8 cellular contexts compared by ENCODE assay signal in the genomic region with DNA sequence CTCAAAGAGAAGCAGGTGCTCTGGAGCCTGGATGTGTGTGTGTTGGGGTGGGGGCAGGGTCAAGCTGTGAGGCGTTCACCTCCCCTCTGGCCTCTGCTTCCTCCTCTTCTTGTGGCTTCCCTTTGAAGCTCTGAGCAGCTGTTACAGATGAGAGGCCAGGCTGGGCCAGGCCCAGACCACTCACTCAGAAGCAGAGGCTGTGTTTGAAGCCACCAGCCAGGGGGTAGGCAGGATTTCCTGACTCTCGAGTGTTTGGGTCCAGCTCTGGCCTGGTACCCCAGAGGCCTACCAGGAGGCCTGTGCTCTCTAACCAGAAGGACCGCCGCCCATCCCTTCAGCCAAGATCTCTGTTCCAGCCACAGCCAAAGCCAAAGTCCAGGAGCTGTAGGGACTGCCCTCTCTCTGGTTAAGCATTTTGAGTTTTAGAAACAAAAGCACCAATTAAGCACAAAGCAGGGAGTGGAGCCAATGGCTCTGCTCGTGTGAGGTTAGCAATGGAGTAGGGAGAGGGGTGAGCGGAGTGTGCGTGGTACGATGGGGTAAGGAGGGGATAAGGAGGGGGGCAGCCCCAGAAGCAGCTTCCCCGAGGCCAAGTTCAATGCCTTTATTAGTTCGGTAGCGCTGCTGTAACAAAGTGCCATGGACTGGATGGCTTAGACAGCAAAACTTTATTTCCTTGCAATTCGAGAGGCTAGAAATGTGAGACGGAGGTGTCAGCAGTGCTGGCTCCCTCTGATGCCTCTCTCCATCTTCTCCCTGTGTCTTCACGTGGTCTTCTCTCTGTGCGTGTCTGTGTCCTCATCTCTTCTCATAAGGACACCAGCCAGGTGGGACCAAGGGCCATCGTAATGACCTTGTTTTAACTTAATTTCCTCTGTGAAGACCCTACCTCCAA. TPM values are rescaled to one million over a fixed set of nuclear protein-coding genes. Genes with fewer than 3 reads are reported as not detected.
DNase-seq lines count a peak whose midpoint lies in the region; ATAC-seq and TF ChIP-seq lines count a peak whose summit lies in the region.

No MANE protein-coding gene starts in this region.

- H3K27ac Mint-ChIP-seq in T-cell: peak overlapping the region; percentile 85 to 92

- H2BK12ac ChIP-seq in mesenchymal stem cell (ENCODE audit: low read length in 2 of 2): no peak overlapping the region

- H3K27me3 Mint-ChIP-seq in T-cell: no peaks in the 10 kb centered on the region

- H3K4me2 ChIP-seq in mesenchymal stem cell (ENCODE audit: low read length, poor library complexity, severe bottlenecking) (no peak overlapping the region), hepatocyte (no peak overlapping the region)

- H3K9me3 Mint-ChIP-seq in T-cell: no peaks in the 10 kb centered on the region

- H3K9me3 ChIP-seq in mesenchymal stem cell (ENCODE audit: control insufficient read depth, low read length) (no peaks in the 10 kb centered on the region), hepatocyte (ENCODE audit: low read depth) (no peaks in the 10 kb centered on the region)

- no peak overlapping the region for H2BK15ac ChIP-seq in mesenchymal stem cell (ENCODE audit: low read depth, poor library complexity, severe bottlenecking)

- H4K8ac ChIP-seq in mesenchymal stem cell (ENCODE audit: low read length): peak overlapping the region; percentile 36

- peak overlapping the region in 1 of 2 experiments; percentile 64 for H3K14ac ChIP-seq in mesenchymal stem cell (ENCODE audit: low read length in 2 of 2)

- no peaks in the 10 kb centered on the region for H4K20me1 ChIP-seq in hepatocyte (ENCODE audit: insufficient read depth, poor library complexity, severe bottlenecking)

- peaks cover 0 to 4% of the 10 kb centered on the region in 2 experiments for H3K27me3 ChIP-seq in mesenchymal stem cell (ENCODE audit: control insufficient read depth in 1 of 2, insufficient read depth in 1 of 2, low read length in 2 of 2)
- H3K27me3 ChIP-seq in hepatocyte: no peaks in the 10 kb centered on the region

- H3K4me3 ChIP-seq in mesenchymal stem cell (ENCODE audit: insufficient read depth in 1 of 2, low read depth in 1 of 2, low read length in 2 of 2) (no peak overlapping the region), hepatocyte (no peak overlapping the region)

- peak overlapping the region; percentile 44 to 76 (median 54) for H3K4me3 Mint-ChIP-seq in T-cell

- H3K4me1 Mint-ChIP-seq in T-cell: peaks cover 89 to 94% (median 89%) of the 10 kb centered on the region in 3 donors

- H2BK120ac ChIP-seq in mesenchymal stem cell (ENCODE audit: low read depth, low read length): no peak overlapping the region

- peak; percentile 61 for ATAC-seq in GM18517 (IDR thresholded peaks at IDR 0.05; ENCODE audit: unreplicated experiment)
- peak; percentile 80 for ATAC-seq in HG02763 (IDR thresholded peaks at IDR 0.05; ENCODE audit: unreplicated experiment)
- ATAC-seq in T-cell (replicated peaks in 1 of 4): peak in 3 of 4 experiments; percentile 39 to 50 (median 43)

- TF ChIP-seq CTCF in hepatocyte (IDR thresholded peaks at IDR 0.05; ENCODE audit: poor library complexity): no peak

- no peaks in the 10 kb centered on the region for H3K9me2 ChIP-seq in hepatocyte (replicated peaks; ENCODE audit: insufficient read depth)

- no peak overlapping the region for H2AFZ ChIP-seq in mesenchymal stem cell (ENCODE audit: low read depth, low read length)
- no peak overlapping the region for H2AFZ ChIP-seq in hepatocyte

- no peak overlapping the region for H2BK5ac ChIP-seq in mesenchymal stem cell (ENCODE audit: low read depth, low read length, poor library complexity, severe bottlenecking)

- no peak overlapping the region for H2AK5ac ChIP-seq in mesenchymal stem cell (ENCODE audit: low read length, severe bottlenecking)

- POLR2A ChIA-PET in T-cell (lab: Charles Lee): no interaction called here

- H3K27ac ChIP-seq in mesenchymal stem cell (ENCODE audit: low read length, poor library complexity, severe bottlenecking): no peak overlapping the region
- H3K27ac ChIP-seq in hepatocyte: no peak overlapping the region

- no peaks in the 10 kb centered on the region for H3K4me1 ChIP-seq in mesenchymal stem cell (ENCODE audit: control insufficient read depth, insufficient read depth, low read depth, low read length)
- H3K4me1 ChIP-seq in hepatocyte (ENCODE audit: insufficient read depth): peaks cover 5% of the 10 kb centered on the region

- no peaks in the 10 kb centered on the region for H3K79me2 ChIP-seq in hepatocyte

- 80% methylated on average over 15 of the region's 16 CpGs for WGBS in mesenchymal stem cell
- 83% methylated on average over 16 of the region's 16 CpGs for WGBS in hepatocyte (ENCODE audit: low lambda C conversion rate, missing lambda C conversion rate)

- H3K36me3 Mint-ChIP-seq in T-cell: peaks cover 17% of the 10 kb centered on the region

- CTCF ChIA-PET in T-cell (lab: Charles Lee): interaction anchor here (0.5 to 1.6 kb wide), 5 partner anchors 13 to 92 kb away, joined by 3 to 8 read pairs (median 5); no protein-coding TSS in a partner anchor

- no peak overlapping the region for H3K23ac ChIP-seq in mesenchymal stem cell (ENCODE audit: low read length in 2 of 2)

- H3K18ac ChIP-seq in mesenchymal stem cell (ENCODE audit: low read depth in 1 of 2, low read length in 2 of 2): peak overlapping the region in 1 of 2 experiments; percentile 53

- no peaks in the 10 kb centered on the region for H3K79me1 ChIP-seq in mesenchymal stem cell (replicated peaks; ENCODE audit: low read length, poor library complexity, severe bottlenecking)

- no peak overlapping the region for H3K9ac ChIP-seq in mesenchymal stem cell (ENCODE audit: low read length)

- DNase-seq in T-cell: no peak
- DNase-seq in mesenchymal stem cell: no peak
- DNase-seq in NCI-H2171 treated with DMSO at 0.1 percent for 48 hours (lab: John Stamatoyannopoulos, UW): no peak
- DNase-seq in hepatocyte (ENCODE audit: low spot score): no peak
- DNase-seq in activated CD4-positive, alpha-beta T cell treated with anti-CD3 and anti-CD28 coated beads for 1 hour: no peak
- no peak for DNase-seq in hypothalamus (lab: John Stamatoyannopoulos, UW)

- H4K91ac ChIP-seq in mesenchymal stem cell (ENCODE audit: low read length): no peak overlapping the region

- H3K4ac ChIP-seq in mesenchymal stem cell (ENCODE audit: low read depth in 1 of 2, low read length in 2 of 2): no peak overlapping the region

- no peaks in the 10 kb centered on the region for H3K36me3 ChIP-seq in mesenchymal stem cell (ENCODE audit: control insufficient read depth in 1 of 2, insufficient read depth in 2 of 2, low read depth in 1 of 2, low read length in 2 of 2)
- H3K36me3 ChIP-seq in hepatocyte (replicated peaks; ENCODE audit: insufficient read depth, low read depth): no peaks in the 10 kb centered on the region

RNA-seq across cellular contexts. Expression of a gene that starts 20.5 kb away (rescaled TPM):
- total RNA-seq in T-cell (100 to 1,000 TPM; 101 to 126 (median 107) TPM), hepatocyte (0.80 and 0.92 TPM in 2 replicates)
- 0.52 TPM for polyA plus RNA-seq in mesenchymal stem cell (2013, experiment 1 of 2)
- 0.44 TPM for polyA plus RNA-seq in mesenchymal stem cell (2013, experiment 2 of 2)
- 0.77 TPM in 1 of 2 replicates, not detected in the other for polyA plus RNA-seq in hepatocyte

Comparison
In these comparisons a context has a peak if more than half of its experiments do, and no peak if none do; other contexts are left out.
1. RNA of a gene that starts 20.5 kb away (total RNA-seq): 101 to 126 TPM in T-cell; 0.80 to 0.92 TPM in hepatocyte; every median in the first group is over 10 times any median in the second.
2. Peak in every context shown above with its lines, with median percentiles within 50 percentile points of each other: ATAC-seq.